ENCODE assay signal across 9 cellular contexts in the genomic region with DNA sequence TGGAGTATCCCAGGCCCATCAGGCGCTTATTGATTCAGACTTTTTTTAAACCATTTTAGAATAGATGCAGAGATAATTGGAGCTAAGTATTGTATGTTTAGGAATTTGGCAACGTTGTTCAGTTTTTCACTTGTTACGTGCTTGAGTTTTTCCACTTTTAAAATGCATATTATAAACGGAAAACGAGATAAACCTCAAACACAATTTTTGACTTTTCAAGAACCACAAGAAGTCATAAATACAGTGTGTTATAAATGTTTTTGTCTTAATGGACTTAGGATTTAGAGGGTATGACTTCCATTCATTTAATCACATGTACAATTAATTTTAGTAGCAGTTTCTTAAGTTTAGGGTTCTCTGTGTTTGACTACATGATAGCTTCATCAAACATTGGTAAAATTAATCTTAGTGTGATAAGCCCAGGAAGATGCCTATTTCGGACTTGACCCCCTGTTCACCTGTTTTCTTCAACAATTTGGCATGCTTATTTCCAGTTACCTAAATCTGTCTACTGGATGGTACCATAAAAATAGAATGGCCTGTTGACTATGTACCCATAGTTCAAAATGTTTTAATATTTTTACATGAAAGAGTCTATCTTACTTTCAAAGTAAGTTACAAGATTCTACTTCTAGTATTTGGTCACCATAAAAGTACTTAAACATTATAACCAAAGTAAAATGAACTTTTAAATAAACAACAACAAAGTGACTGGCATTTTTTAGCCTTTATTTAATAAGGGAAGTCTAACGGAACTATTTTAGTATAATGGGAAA. TPM values are rescaled to one million over a fixed set of nuclear protein-coding genes. Genes with fewer than 3 reads are reported as not detected.
DNase-seq lines count a peak whose midpoint lies in the region; ATAC-seq and TF ChIP-seq lines count a peak whose summit lies in the region.
"Had no signal": no experiment of that assay in that cellular context is flagged by ENCODE, and none has a peak within 500 bp of the region (broad histone marks: within the 10 kb centered on the region; RNA-seq: fewer than 3 reads in every experiment).

No MANE protein-coding gene starts in this region.

- no peak for TF ChIP-seq CTCF in GM23338 (conservative IDR thresholded peaks at IDR 0.05; ENCODE audit: low read depth in 2 of 2)
- no peak for TF ChIP-seq CTCF in hepatocyte (IDR thresholded peaks at IDR 0.05; ENCODE audit: poor library complexity)

- POLR2A ChIA-PET in activated CD8-positive, alpha-beta T cell treated with anti-CD3 and anti-CD28 coated beads, Interleukin-2, amount 10 ng/mL, durations not matched to agents 7 days and 5 days (lab: Charles Lee), result no interaction called here

- peak overlapping the region; percentile 91 for H3K4me3 Mint-ChIP-seq in GM23338
- peak overlapping the region; percentile 67 for H3K4me3 Mint-ChIP-seq in activated CD8-positive, alpha-beta T cell treated with anti-CD3 and anti-CD28 coated beads, Interleukin-2, amount 10 ng/mL, durations not matched to agents 7 days and 5 days

- H2AFZ ChIP-seq in GM23338 (peak overlapping the region; percentile 20; the same call in 1 of the 2 replicates), hepatocyte (peak overlapping the region; percentile 70)

- H3K4me1 ChIP-seq in GM23338 (ENCODE audit: insufficient read depth) (peaks cover 9% of the 10 kb centered on the region), hepatocyte (ENCODE audit: insufficient read depth) (peaks cover 3% of the 10 kb centered on the region), skeletal muscle tissue (ENCODE audit: control insufficient read depth in 3 of 3, insufficient read depth in 3 of 3, low read length in 3 of 3) (peaks cover 16 to 17% (median 17%) of the 10 kb centered on the region in 3 donors)

- 45% methylated on average over 7 of the region's 7 CpGs for WGBS in hepatocyte (ENCODE audit: low lambda C conversion rate, missing lambda C conversion rate)

- H3K27ac ChIP-seq in GM23338 (ENCODE audit: low read depth) (no peak overlapping the region), hepatocyte (peak overlapping the region; percentile 97), skeletal muscle tissue (ENCODE audit: low read depth, low read length) (peak overlapping the region; percentile 86)

- no peaks in the 10 kb centered on the region for H3K9me3 Mint-ChIP-seq in GM23338
- H3K9me3 Mint-ChIP-seq in activated CD8-positive, alpha-beta T cell treated with anti-CD3 and anti-CD28 coated beads, Interleukin-2, amount 10 ng/mL, durations not matched to agents 7 days and 5 days (ENCODE audit: insufficient read depth), result no peaks in the 10 kb centered on the region

- CTCF ChIA-PET in activated CD8-positive, alpha-beta T cell treated with anti-CD3 and anti-CD28 coated beads, Interleukin-2, amount 10 ng/mL, durations not matched to agents 7 days and 5 days (lab: Charles Lee), result interaction anchor here (0.7 to 1.1 kb wide), 3 partner anchors 17 to 148 kb away, joined by 3 to 5 read pairs (median 3); no protein-coding TSS in a partner anchor

- H3K4me2 ChIP-seq in GM23338 (peak overlapping the region; percentile 83), hepatocyte (peak overlapping the region; percentile 73)

- H3K36me3 Mint-ChIP-seq in GM23338 (ENCODE audit: low read depth), result no peaks in the 10 kb centered on the region
- no peaks in the 10 kb centered on the region for H3K36me3 Mint-ChIP-seq in activated CD8-positive, alpha-beta T cell treated with anti-CD3 and anti-CD28 coated beads, Interleukin-2, amount 10 ng/mL, durations not matched to agents 7 days and 5 days (ENCODE audit: low read depth)

- no peaks in the 10 kb centered on the region; the same call in 1 of the 2 replicates for H4K20me1 ChIP-seq in GM23338 (replicated peaks; ENCODE audit: insufficient read depth)
- H4K20me1 ChIP-seq in hepatocyte (ENCODE audit: insufficient read depth, poor library complexity, severe bottlenecking), result no peaks in the 10 kb centered on the region

- H3K9ac ChIP-seq in skeletal muscle tissue (ENCODE audit: low read depth in 1 of 3, low read length in 3 of 3), result peak overlapping the region; percentile 83 to 89 (median 87)

- no peaks in the 10 kb centered on the region for H3K9me3 ChIP-seq in hepatocyte (ENCODE audit: low read depth)
- no peaks in the 10 kb centered on the region for H3K9me3 ChIP-seq in skeletal muscle tissue (ENCODE audit: control insufficient read depth in 3 of 3, low read length in 3 of 3)

- H3K4me1 Mint-ChIP-seq in GM23338, result peaks cover 22% of the 10 kb centered on the region
- H3K4me1 Mint-ChIP-seq in activated CD8-positive, alpha-beta T cell treated with anti-CD3 and anti-CD28 coated beads, Interleukin-2, amount 10 ng/mL, durations not matched to agents 7 days and 5 days (ENCODE audit: low read depth), result peaks cover 12% of the 10 kb centered on the region

- peaks cover 44% of the 10 kb centered on the region for H3K79me2 ChIP-seq in GM23338 (replicated peaks; ENCODE audit: insufficient read depth)
- H3K79me2 ChIP-seq in hepatocyte, result peaks cover 54% of the 10 kb centered on the region

- H3F3A ChIP-seq in GM23338 (replicated peaks; ENCODE audit: low read depth), result peaks cover 8% of the 10 kb centered on the region; the same call in 1 of the 2 replicates

- peak overlapping the region; percentile 69 for H3K4me3 ChIP-seq in GM23338
- H3K4me3 ChIP-seq in hepatocyte, result peak overlapping the region; percentile 35
- H3K4me3 ChIP-seq in skeletal muscle tissue (ENCODE audit: low read length in 3 of 3), result peak overlapping the region; percentile 80 to 83 (median 81)

- DNase-seq in GM23338 (ENCODE audit: low spot score) (no peak), hepatocyte (ENCODE audit: low spot score) (no peak), SKM-1 treated with dmso at 0.1 percent for 144 hours (lab: John Stamatoyannopoulos, UW; ENCODE audit: unreplicated experiment) (no peak)
- DNase-seq in activated CD8-positive, alpha-beta T cell treated with anti-CD3 and anti-CD28 coated beads, Interleukin-2, amount 10 ng/mL, durations not matched to agents 7 days and 5 days, result no peak
- DNase-seq: stimulated activated CD4-positive, alpha-beta T cell treated with anti-CD3 and anti-CD28 coated beads, Interleukin-1b, Interleukin-23, amount 100 ng/mL, for 48 hours had no signal

- H3K27ac Mint-ChIP-seq in GM23338, result no peak overlapping the region
- no peak overlapping the region for H3K27ac Mint-ChIP-seq in activated CD8-positive, alpha-beta T cell treated with anti-CD3 and anti-CD28 coated beads, Interleukin-2, amount 10 ng/mL, durations not matched to agents 7 days and 5 days

- ATAC-seq in GM23338 (no peak), GM19324 (IDR thresholded peaks at IDR 0.05; ENCODE audit: low FRiP score, unreplicated experiment) (no peak), GM21528 (IDR thresholded peaks at IDR 0.05; ENCODE audit: low FRiP score, unreplicated experiment) (no peak), GM21360 (IDR thresholded peaks at IDR 0.05; ENCODE audit: unreplicated experiment) (no peak)
- ATAC-seq in activated CD8-positive, alpha-beta T cell treated with anti-CD3 and anti-CD28 coated beads, Interleukin-2, amount 10 ng/mL, durations not matched to agents 7 days and 5 days, result no peak

- peaks cover 10% of the 10 kb centered on the region for H3K27me3 Mint-ChIP-seq in GM23338 (ENCODE audit: insufficient read depth, low read depth, poor library complexity)
- peaks cover 46% of the 10 kb centered on the region for H3K27me3 Mint-ChIP-seq in activated CD8-positive, alpha-beta T cell treated with anti-CD3 and anti-CD28 coated beads, Interleukin-2, amount 10 ng/mL, durations not matched to agents 7 days and 5 days (ENCODE audit: low read depth)

- H3K27me3 ChIP-seq in GM23338 (ENCODE audit: insufficient read depth), result peaks cover 42% of the 10 kb centered on the region
- no peaks in the 10 kb centered on the region for H3K27me3 ChIP-seq in hepatocyte
- H3K27me3 ChIP-seq in skeletal muscle tissue (ENCODE audit: control insufficient read depth in 3 of 3, insufficient read depth in 3 of 3, low read length in 3 of 3), result no peaks in the 10 kb centered on the region

- H3K9me2 ChIP-seq in GM23338 (ENCODE audit: insufficient read depth) (no peaks in the 10 kb centered on the region), hepatocyte (replicated peaks; ENCODE audit: insufficient read depth) (no peaks in the 10 kb centered on the region)

- H3K36me3 ChIP-seq in GM23338 (ENCODE audit: insufficient read depth) (no peaks in the 10 kb centered on the region), hepatocyte (replicated peaks; ENCODE audit: insufficient read depth, low read depth) (no peaks in the 10 kb centered on the region), skeletal muscle tissue (ENCODE audit: control insufficient read depth in 3 of 3, insufficient read depth in 3 of 3, low read length in 3 of 3) (no peaks in the 10 kb centered on the region)

TF ChIP-seq in GM23338, 12 proteins besides CTCF, POLR2A, EP300 and RAD21 (continues in another document):
- TF ChIP-seq ZNF114 (CRISPR knock-in tag; IDR thresholded peaks at IDR 0.05) (no peak), STAT1 (IDR thresholded peaks at IDR 0.05; ENCODE audit: unreplicated experiment) (no peak)

RNA-seq across cellular contexts. Expression of a gene that starts 1.3 kb away (rescaled TPM):
- 2.4 and 2.6 TPM in 2 replicates for total RNA-seq in GM23338 (2014; rRNA removed; shearing (Covaris generic))
- 0.38 and 0.55 TPM in 2 replicates for polyA plus RNA-seq in GM23338 (2016; fragmentation: Nextera tagmentation; extraction: Ambion mirVana)
- under 1 TPM; 0.08 to 0.18 TPM for total RNA-seq in activated CD8-positive, alpha-beta T cell treated with anti-CD3 and anti-CD28 coated beads, Interleukin-2, amount 10 ng/mL, durations not matched to agents 7 days and 5 days
- total RNA-seq in hepatocyte, result 9.7 and 12.3 TPM in 2 replicates
- 1.7 and 2.0 TPM in 2 replicates for polyA plus RNA-seq in hepatocyte
- total RNA-seq in skeletal muscle tissue, result 13.6 TPM
